Comparison of ENCODE assay signal across 15 cellular contexts in the genomic region with DNA sequence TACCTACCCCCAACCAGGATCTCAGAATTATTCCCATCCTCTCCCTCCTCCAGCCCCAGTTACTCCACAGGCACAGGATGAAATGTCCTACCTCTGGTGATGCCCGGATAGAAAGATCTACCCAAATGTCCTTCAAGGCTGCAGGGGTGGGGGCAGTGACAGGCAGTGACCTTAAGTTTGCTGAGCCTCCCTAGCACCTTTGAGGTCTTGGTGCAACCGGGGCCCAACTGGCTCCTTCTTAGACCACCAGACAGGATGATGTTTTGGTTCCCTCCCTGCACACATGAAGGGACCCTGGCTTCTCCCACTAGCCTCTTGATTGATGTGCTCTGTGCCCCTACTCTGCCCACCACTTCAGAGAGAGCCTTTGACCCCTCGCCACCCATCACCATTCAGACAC. TPM values are rescaled to one million over a fixed set of nuclear protein-coding genes. Genes with fewer than 3 reads are reported as not detected.
A peak's percentile ranks its signal among the peaks of the same experiment; 100 is the strongest.
DNase-seq lines count a peak whose midpoint lies in the region; ATAC-seq, FAIRE-seq and TF ChIP-seq lines count a peak whose summit lies in the region.
"Had no signal": no experiment of that assay in that cellular context is flagged by ENCODE, and none has a peak within 500 bp of the region (broad histone marks: within the 10 kb centered on the region; RNA-seq: fewer than 3 reads in every experiment).

No MANE protein-coding gene starts in this region.

- H3K27me3 Mint-ChIP-seq in T-helper 17 cell = no peaks in the 10 kb centered on the region
- H3K27me3 Mint-ChIP-seq in progenitor cell of endocrine pancreas = no peaks in the 10 kb centered on the region
- no peaks in the 10 kb centered on the region for H3K27me3 Mint-ChIP-seq in activated CD4-positive, alpha-beta memory T cell treated with anti-CD3 and anti-CD28 coated beads for 36 hours
- H3K27me3 Mint-ChIP-seq: B cell had no signal

- H2AK5ac ChIP-seq in H1 (ENCODE audit: low read depth, low read length) = no peak overlapping the region

- H3K14ac ChIP-seq in H1 (ENCODE audit: insufficient read length) = no peak overlapping the region

- no peak for FAIRE-seq in H1 (lab: Jason Lieb, UNC)
- FAIRE-seq: HepG2 had no signal

- peaks cover 0 to 54% (median 34%) of the 10 kb centered on the region in 9 donors for H3K4me1 ChIP-seq in heart right ventricle
- H3K4me1 ChIP-seq in H1 (replicated peaks in 1 of 4; ENCODE audit: control insufficient read depth in 3 of 4, insufficient read depth in 4 of 4, low read length in 3 of 4) = peaks cover 0 to 15% (median 8%) of the 10 kb centered on the region in 4 experiments; a peak in 6 of 7 replicates

- H2BK120ac ChIP-seq in H1 (replicated peaks; ENCODE audit: low read depth, low read length) = no peak overlapping the region

- H3K79me1 ChIP-seq in H1 (ENCODE audit: low read depth, low read length) = no peaks in the 10 kb centered on the region

- H3K4me2 ChIP-seq in H1 (ENCODE audit: insufficient read depth in 1 of 2, low read depth in 2 of 2, low read length in 2 of 2) = 0 out of 4 replicates have a peak overlapping the region, but pooled peaks of 1 of the 2 experiments have one; percentile 10
- H3K4me2 ChIP-seq: BLaER1 treated with 17β-estradiol and CSF1 and Interleukin-3, amounts not matched to agents 10 nM and 100 nM had no signal

- no peak overlapping the region for H3K56ac ChIP-seq in H1 (replicated peaks; ENCODE audit: insufficient read length, low read depth, low read length)

- H4K20me1 ChIP-seq in H1 (replicated peaks in 1 of 2; ENCODE audit: control insufficient read depth in 1 of 2, insufficient read depth in 2 of 2, low read length in 2 of 2) = no peaks in the 10 kb centered on the region

- no peaks in the 10 kb centered on the region for H3K79me2 ChIP-seq in H1 (ENCODE audit: control insufficient read depth in 1 of 2, insufficient read depth in 2 of 2, low read length in 2 of 2)

- H3K27ac Mint-ChIP-seq in T-helper 17 cell (peak overlapping the region; percentile 51), progenitor cell of endocrine pancreas (peak overlapping the region; percentile 93)
- no peak overlapping the region for H3K27ac Mint-ChIP-seq in activated CD4-positive, alpha-beta memory T cell treated with anti-CD3 and anti-CD28 coated beads for 36 hours
- H3K27ac Mint-ChIP-seq: B cell; CD8-positive, alpha-beta T cell had no signal

- TF ChIP-seq CTCF in heart right ventricle (IDR thresholded peaks at IDR 0.05) = no peak
- TF ChIP-seq CTCF in H1 (IDR thresholded peaks at IDR 0.05; ENCODE audit: control extremely low read depth in 1 of 3, insufficient read depth in 1 of 3, low read depth in 1 of 3, low read length in 3 of 3) = no peak
- no peak for TF ChIP-seq CTCF in progenitor cell of endocrine pancreas (IDR thresholded peaks at IDR 0.05; ENCODE audit: unreplicated experiment)

- TF ChIP-seq EP300 in H1 (IDR thresholded peaks at IDR 0.05; ENCODE audit: borderline replicate concordance in 1 of 2, low read depth in 2 of 2, low read length in 2 of 2) = no peak

- DNase-seq in heart right ventricle (no peak), left cardiac atrium (no peak), T-helper 17 cell (no peak), H1 (ENCODE audit: low read depth in 1 of 2, low spot score in 2 of 2) (peak in 1 of 2 experiments; percentile 42), progenitor cell of endocrine pancreas (ENCODE audit: low spot score, unreplicated experiment) (no peak)
- DNase-seq in activated CD4-positive, alpha-beta memory T cell treated with anti-CD3 and anti-CD28 coated beads for 36 hours = no peak
- DNase-seq: Calu3; CD8-positive, alpha-beta T cell; DMS79 treated with DMSO at 0.1 percent for 48 hours; GF-D8; GOT3; H9 had no signal

- no peak overlapping the region for H3K4me3 Mint-ChIP-seq in T-helper 17 cell
- no peak overlapping the region for H3K4me3 Mint-ChIP-seq in progenitor cell of endocrine pancreas (ENCODE audit: low read depth)
- no peak overlapping the region for H3K4me3 Mint-ChIP-seq in activated CD4-positive, alpha-beta memory T cell treated with anti-CD3 and anti-CD28 coated beads for 36 hours
- H3K4me3 Mint-ChIP-seq: B cell; CD8-positive, alpha-beta T cell; H9 had no signal

- POLR2A ChIA-PET in H1 (lab: Charles Lee; ENCODE audit: partially characterized antibody) = interaction anchor here (0.9 kb wide), 1 partner anchor 22 kb away, joined by 3 read pairs; no protein-coding TSS in a partner anchor
- POLR2A ChIA-PET in activated CD4-positive, alpha-beta memory T cell treated with anti-CD3 and anti-CD28 coated beads for 36 hours (lab: Charles Lee) = no interaction called here

- no peaks in the 10 kb centered on the region for H3K36me3 Mint-ChIP-seq in T-helper 17 cell (ENCODE audit: low read depth)
- H3K36me3 Mint-ChIP-seq in progenitor cell of endocrine pancreas (ENCODE audit: insufficient read depth) = peaks cover 19% of the 10 kb centered on the region
- H3K36me3 Mint-ChIP-seq in activated CD4-positive, alpha-beta memory T cell treated with anti-CD3 and anti-CD28 coated beads for 36 hours = peaks cover 27% of the 10 kb centered on the region

- H3K27ac ChIP-seq in heart right ventricle (peak overlapping the region in 9 of 10 donors; percentile 47 to 92 (median 72)), H1 (ENCODE audit: low read depth, low read length) (no peak overlapping the region)
- H3K27ac ChIP-seq: BLaER1 treated with 17β-estradiol and CSF1 and Interleukin-3, amounts not matched to agents 10 nM and 100 nM had no signal

- H3K4me1 Mint-ChIP-seq in T-helper 17 cell = no peaks in the 10 kb centered on the region
- no peaks in the 10 kb centered on the region for H3K4me1 Mint-ChIP-seq in progenitor cell of endocrine pancreas (ENCODE audit: low read depth)
- H3K4me1 Mint-ChIP-seq in activated CD4-positive, alpha-beta memory T cell treated with anti-CD3 and anti-CD28 coated beads for 36 hours (ENCODE audit: low read depth) = peaks cover 3% of the 10 kb centered on the region
- H3K4me1 Mint-ChIP-seq: B cell had no signal

- ATAC-seq in heart right ventricle = no peak
- ATAC-seq in left cardiac atrium = no peak
- no peak for ATAC-seq in T-helper 17 cell
- ATAC-seq: CD8-positive, alpha-beta T cell; HepG2 had no signal

- intact Hi-C loops in heart right ventricle (cut with DNase I) (loop anchor here in 1 of 10 donors (5.0 kb wide), 1 partner anchor 50 kb away; no protein-coding TSS in a partner anchor), left cardiac atrium (cut with DNase I) (loop anchor here in 1 of 2 donors (10.0 kb wide), 1 partner anchor 192 kb away; no protein-coding TSS in a partner anchor)
- intact Hi-C loops in activated CD4-positive, alpha-beta memory T cell treated with anti-CD3 and anti-CD28 coated beads for 36 hours (cut with micrococcal nuclease) = no loop called here

- no peak overlapping the region for H2BK12ac ChIP-seq in H1 (ENCODE audit: low read depth, low read length)

- H3K27me3 ChIP-seq in heart right ventricle (no peaks in the 10 kb centered on the region), H1 (replicated peaks in 1 of 4; ENCODE audit: control insufficient read depth in 3 of 4, extremely low read depth in 1 of 4, insufficient read depth in 3 of 4, low read length in 3 of 4) (no peaks in the 10 kb centered on the region)
- H3K27me3 ChIP-seq: BLaER1 treated with 17β-estradiol and CSF1 and Interleukin-3, amounts not matched to agents 10 nM and 100 nM had no signal

- H4K8ac ChIP-seq in H1 (ENCODE audit: extremely low read depth, insufficient read depth, low read length) = no peak overlapping the region

- H2BK20ac ChIP-seq in H1 (ENCODE audit: low read length) = no peak overlapping the region

- H4K5ac ChIP-seq in H1 (ENCODE audit: insufficient read length, low read depth, low read length) = no peak overlapping the region

- no peak overlapping the region for H3K18ac ChIP-seq in H1 (ENCODE audit: extremely low read depth, low read length)

- no peak for TF ChIP-seq POLR2A in H1 (IDR thresholded peaks at IDR 0.05; ENCODE audit: control extremely low read depth in 1 of 2, low read depth in 2 of 2, low read length in 2 of 2)

- no peaks in the 10 kb centered on the region for H3K23me2 ChIP-seq in H1 (ENCODE audit: low read depth, low read length)

- no peak overlapping the region for H3K9ac ChIP-seq in H1 (replicated peaks in 1 of 4; ENCODE audit: extremely low read depth in 1 of 4, low read depth in 3 of 4, low read length in 3 of 4)
- H3K9ac ChIP-seq: BLaER1 treated with 17β-estradiol and CSF1 and Interleukin-3, amounts not matched to agents 10 nM and 100 nM had no signal

- no peak for TF ChIP-seq RAD21 in H1 (IDR thresholded peaks at IDR 0.05 in 1 of 2, conservative IDR thresholded peaks at IDR 0.05 in 1 of 2; ENCODE audit: low read depth in 2 of 2, low read length in 2 of 2)

- CTCF ChIA-PET in H1 (lab: Charles Lee; ENCODE audit: partially characterized antibody) = interaction anchor here (1.2 to 4.3 kb wide), 6 partner anchors 11 to 130 kb away, joined by 3 to 24 read pairs (median 14); no protein-coding TSS in a partner anchor
- CTCF ChIA-PET in activated CD4-positive, alpha-beta memory T cell treated with anti-CD3 and anti-CD28 coated beads for 36 hours (lab: Charles Lee) = interaction anchor here (3.3 kb wide), 1 partner anchor 11 kb away, joined by 18 read pairs; no protein-coding TSS in a partner anchor

- H3K9me3 Mint-ChIP-seq in progenitor cell of endocrine pancreas (ENCODE audit: low read depth) = peaks cover 3% of the 10 kb centered on the region
- no peaks in the 10 kb centered on the region for H3K9me3 Mint-ChIP-seq in activated CD4-positive, alpha-beta memory T cell treated with anti-CD3 and anti-CD28 coated beads for 36 hours
- H3K9me3 Mint-ChIP-seq: CD8-positive, alpha-beta T cell had no signal

- no peak overlapping the region for H3K23ac ChIP-seq in H1 (ENCODE audit: insufficient read length)

- H2BK5ac ChIP-seq in H1 (ENCODE audit: low read depth, low read length) = 0 out of 2 replicates have a peak overlapping the region, but pooled peaks have one; percentile 19

- no peak overlapping the region for H2AFZ ChIP-seq in H1 (ENCODE audit: low read length)

- H3K9me3 ChIP-seq in heart right ventricle = peaks cover 0 to 9% (median 0%) of the 10 kb centered on the region in 11 donors
- H3K9me3 ChIP-seq in T-helper 17 cell (ENCODE audit: control insufficient read depth, low read length, poor library complexity, severe bottlenecking) = no peaks in the 10 kb centered on the region
- H3K9me3 ChIP-seq in H1 (ENCODE audit: insufficient read depth in 2 of 2, low read depth in 1 of 2, low read length in 1 of 2) = peaks cover 4 to 11% of the 10 kb centered on the region in 2 experiments; a peak in 3 of 4 replicates

- 51 to 72% methylated on average over 3 of the region's 3 CpGs for WGBS in heart right ventricle, 2 donors
- WGBS in H1 (ENCODE audit: extremely low coverage in 1 of 2, insufficient coverage in 1 of 2, insufficient read length in 1 of 2, insufficient replicate concordance in 2 of 2, low coverage in 1 of 2, low lambda C conversion rate in 2 of 2, missing lambda C conversion rate in 1 of 2), 2 experiments = 73% methylated on average over 3 of the region's 3 CpGs; no CpG with 5 or more reads in 1 of the 2 experiments

- H3K4ac ChIP-seq in H1 (replicated peaks; ENCODE audit: insufficient read length, low read depth, low read length) = no peak overlapping the region

- H3K36me3 ChIP-seq in heart right ventricle (peaks cover 0 to 20% (median 0%) of the 10 kb centered on the region in 9 donors), H1 (ENCODE audit: control insufficient read depth in 2 of 4, insufficient read depth in 4 of 4, low read length in 3 of 4) (no peaks in the 10 kb centered on the region; a peak in 1 of 8 replicates)

- H3K4me3 ChIP-seq in heart right ventricle = no peak overlapping the region
- no peak overlapping the region for H3K4me3 ChIP-seq in H1 (ENCODE audit: extremely low read depth in 1 of 4, insufficient read depth in 2 of 4, low read depth in 3 of 4, low read length in 4 of 4)
- H3K4me3 ChIP-seq: BLaER1 treated with 17β-estradiol and CSF1 and Interleukin-3, amounts not matched to agents 10 nM and 100 nM had no signal

- H4K91ac ChIP-seq in H1 (replicated peaks; ENCODE audit: insufficient read length, low read length) = no peak overlapping the region

- no peak overlapping the region for H2BK15ac ChIP-seq in H1 (ENCODE audit: low read length)

RNA-seq across cellular contexts. Expression of gene EXOG, which starts 36.4 kb away (rescaled TPM):
- total RNA-seq in heart right ventricle (10 to 100 TPM; 11.9 to 38.9 (median 25.4) TPM), left cardiac atrium (10 to 100 TPM; 17.8 to 20.5 TPM), T-helper 17 cell (10 to 100 TPM; 20.9 to 21.3 TPM), progenitor cell of endocrine pancreas (15.2 and 16.5 TPM in 2 replicates)
- polyA plus RNA-seq in heart right ventricle (10 to 100 TPM; 10.7 to 39.9 TPM), H1 (2011; rRNA removed) (5.1 and 7.2 TPM in 2 replicates)
- 12.2 and 12.9 TPM in 2 replicates for total RNA-seq in H1 (2021; fragmentation: NEBNext Ultra II Directional; extraction: Animal tissue kit (Norgen Biotek cat#: 25700))
- 7.2 TPM for polyA plus RNA-seq in H1 (2011; cell fraction: cytosol; rRNA removed)
- 7.4 TPM for polyA plus RNA-seq in H1 (2011; cell fraction: nucleus; rRNA removed)
- polyA plus RNA-seq in H1 (2012, experiment 1 of 2) = 6.0 to 13.9 TPM (median 8.5 TPM) in 4 replicates
- polyA plus RNA-seq in H1 (2012, experiment 2 of 2) = 2.2 TPM
- 9.0 TPM for polyA plus RNA-seq in H1 (2013, experiment 1 of 2)
- 7.3 TPM for polyA plus RNA-seq in H1 (2013, experiment 2 of 2)
- 6.4 and 9.0 TPM in 2 replicates for polyA minus RNA-seq in H1 (2011; rRNA and poly(A)+ RNA removed)
- polyA minus RNA-seq in H1 (2011; cell fraction: cytosol; rRNA and poly(A)+ RNA removed) = 10.0 TPM
- 10.2 TPM for polyA minus RNA-seq in H1 (2011; cell fraction: nucleus; rRNA and poly(A)+ RNA removed)
- total RNA-seq in activated CD4-positive, alpha-beta memory T cell treated with anti-CD3 and anti-CD28 coated beads for 36 hours = 10 to 100 TPM; 11.7 to 13.0 TPM
